11 cellular contexts compared by ENCODE assay signal in the genomic region with DNA sequence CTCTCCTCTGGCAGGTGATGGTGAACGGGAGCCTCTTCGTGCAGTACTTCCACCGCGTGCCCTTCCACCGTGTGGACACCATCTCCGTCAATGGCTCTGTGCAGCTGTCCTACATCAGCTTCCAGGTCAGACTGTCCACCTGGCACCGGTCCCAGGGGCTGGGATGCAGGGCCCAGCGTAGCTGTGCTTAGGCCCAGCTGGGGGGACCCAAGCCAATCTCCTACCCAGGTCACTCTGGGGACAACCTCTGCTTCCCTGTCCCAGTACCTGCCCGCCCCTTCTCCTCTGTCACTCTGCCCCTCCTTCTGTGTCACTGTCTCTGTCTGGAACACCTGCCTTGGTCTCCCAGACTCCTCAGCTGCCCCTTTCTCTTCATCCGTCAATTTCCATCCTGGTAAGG. TPM values are rescaled to one million over a fixed set of nuclear protein-coding genes. Genes with fewer than 3 reads are reported as not detected.
"Had no signal": no experiment of that assay in that cellular context is flagged by ENCODE, and none has a peak within 500 bp of the region (broad histone marks: within the 10 kb centered on the region; RNA-seq: fewer than 3 reads in every experiment).

No MANE protein-coding gene starts in this region.

RNA-seq across cellular contexts. Expression of a gene that starts 11.0 kb away (rescaled TPM):
- total RNA-seq: activated naive CD4-positive, alpha-beta T cell treated with anti-CD3 and anti-CD28 coated beads, Interleukin-2, amount 50 U/mL, for 72 hours; activated T-cell treated with anti-CD3 and anti-CD28 coated beads, Interleukin-2, amount 50 U/mL, for 72 hours; activated T-helper 1 cell treated with anti-CD3 and anti-CD28 coated beads, Interleukin-12 subunit alpha, Interleukin-12 subunit beta, Interleukin-2, Interleukin-4 antibody, amounts not matched to agents 30 ng/mL and 10 ng/mL and 1 ng/mL, durations not matched to agents 14 hours and 24 hours and 36 hours; aorta; ascending aorta; astrocyte; body of pancreas; bronchial epithelial cell; cardiac muscle cell; cardiac septum; cerebellum had no signal
- polyA plus RNA-seq: cardiac muscle cell had no signal
